Comparison of ENCODE assay signal across 10 cellular contexts in the genomic region with DNA sequence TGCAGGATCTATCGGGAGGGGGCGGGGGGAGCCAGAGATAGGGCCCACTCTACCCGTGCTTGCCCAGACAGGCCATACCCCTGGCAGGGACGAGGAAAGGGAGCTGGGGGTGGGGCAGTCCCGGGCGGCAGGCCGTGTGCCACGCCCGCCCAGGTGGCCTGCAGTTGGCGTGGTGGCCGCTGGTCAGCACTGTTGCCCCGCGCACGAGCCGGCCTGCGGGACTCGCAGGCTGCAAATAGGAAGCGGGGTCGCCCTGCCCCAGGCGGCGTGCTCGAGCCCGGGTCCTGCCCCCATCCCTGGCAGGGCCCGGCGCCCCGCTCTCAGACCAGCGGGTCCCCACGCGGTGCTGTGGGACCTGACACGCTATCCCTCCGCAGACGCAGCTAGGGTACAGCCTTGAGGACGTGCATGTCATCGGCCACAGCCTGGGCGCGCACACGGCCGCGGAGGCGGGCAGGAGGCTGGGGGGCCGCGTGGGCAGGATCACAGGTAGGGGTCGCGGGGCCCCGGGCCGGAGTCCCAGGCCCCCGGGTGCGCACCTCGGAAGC. TPM values are rescaled to one million over a fixed set of nuclear protein-coding genes. Genes with fewer than 3 reads are reported as not detected.
DNase-seq lines count a peak whose midpoint lies in the region; ATAC-seq and TF ChIP-seq lines count a peak whose summit lies in the region.
"Had no signal": no experiment of that assay in that cellular context is flagged by ENCODE, and none has a peak within 500 bp of the region (broad histone marks: within the 10 kb centered on the region; RNA-seq: fewer than 3 reads in every experiment).

No MANE protein-coding gene starts in this region.

- H3K4me3 ChIP-seq in heart left ventricle (peak overlapping the region in 7 of 12 donors; percentile 21 to 34 (median 32)), trophoblast cell (ENCODE audit: low read depth, low read length) (peak overlapping the region; percentile 55)

- H3K27ac ChIP-seq in RWPE1 = no peak overlapping the region
- H3K27ac ChIP-seq in heart left ventricle = no peak overlapping the region
- H3K27ac ChIP-seq in trophoblast cell (ENCODE audit: low read depth, low read length) = no peak overlapping the region

- peak; percentile 2 for DNase-seq in DMS 273 treated with DMSO at 0.1 percent for 48 hours (lab: John Stamatoyannopoulos, UW)
- DNase-seq in RWPE1 (ENCODE audit: low spot score) = peak; percentile 48
- DNase-seq in heart left ventricle = peak in 1 of 5 donors; percentile 30
- peak; percentile 9 to 50 for DNase-seq in trophoblast cell
- DNase-seq in SIG-M5 (lab: John Stamatoyannopoulos, UW) = no peak
- no peak for DNase-seq in activated T-cell treated with anti-CD3 and anti-CD28 coated beads, Interleukin-2, amount 50 U/mL, for 24 hours
- DNase-seq: caudate nucleus had no signal

- no peak overlapping the region for H3K23ac ChIP-seq in trophoblast cell (ENCODE audit: low read length)

- H4K12ac ChIP-seq in trophoblast cell (ENCODE audit: low read depth, low read length) = no peak overlapping the region

- H3K9ac ChIP-seq in trophoblast cell (ENCODE audit: low read length) = no peak overlapping the region

- H3K4me2 ChIP-seq in trophoblast cell (ENCODE audit: low read length) = peak overlapping the region; percentile 84

- intact Hi-C loops in heart left ventricle (cut with DNase I) = loop anchor here in 3 of 10 donors (5.0 kb wide), 2 partner anchors 160 to 545 kb away; no protein-coding TSS in a partner anchor

- no peaks in the 10 kb centered on the region for H3K4me1 Mint-ChIP-seq in activated T-cell treated with anti-CD3 and anti-CD28 coated beads, Interleukin-2, amount 50 U/mL, for 24 hours (ENCODE audit: low read depth)

- POLR2A ChIA-PET in RWPE1 (lab: Yijun Ruan, JAX; ENCODE audit: low non-redundant PET) = no interaction called here

- no peak overlapping the region for H2BK120ac ChIP-seq in trophoblast cell (ENCODE audit: insufficient read depth, low read length, poor library complexity)

- peak overlapping the region; percentile 23 for H2AFZ ChIP-seq in trophoblast cell (ENCODE audit: insufficient read depth, low read length, poor library complexity)

- no peak overlapping the region for H3K18ac ChIP-seq in trophoblast cell (ENCODE audit: low read length)

- H3K27me3 Mint-ChIP-seq in activated T-cell treated with anti-CD3 and anti-CD28 coated beads, Interleukin-2, amount 50 U/mL, for 24 hours = peaks cover 35% of the 10 kb centered on the region

- ATAC-seq in heart left ventricle (peak in 3 of 4 donors; percentile 67 to 77 (median 75)), GM21619 (IDR thresholded peaks at IDR 0.05; ENCODE audit: unreplicated experiment) (no peak), GM18867 (IDR thresholded peaks at IDR 0.05; ENCODE audit: unreplicated experiment) (no peak)

- no peak overlapping the region for H4K91ac ChIP-seq in trophoblast cell (ENCODE audit: low read depth, low read length)

- H3K9me3 ChIP-seq in heart left ventricle = no peaks in the 10 kb centered on the region
- H3K9me3 ChIP-seq in trophoblast cell (ENCODE audit: insufficient read depth, low read depth, low read length) = no peaks in the 10 kb centered on the region

- no peaks in the 10 kb centered on the region for H3K79me1 ChIP-seq in trophoblast cell (ENCODE audit: low read length)

- no peak; the same call in 1 of the 2 replicates for TF ChIP-seq CTCF in RWPE1 (conservative IDR thresholded peaks at IDR 0.05; ENCODE audit: low read depth)
- peak in 9 of 12 donors; percentile 27 to 63 (median 43) for TF ChIP-seq CTCF in heart left ventricle (IDR thresholded peaks at IDR 0.05)

- no peak overlapping the region for H3K4ac ChIP-seq in trophoblast cell (ENCODE audit: low read depth, low read length)

- H3K4me1 ChIP-seq in heart left ventricle (peaks cover 0 to 7% (median 0%) of the 10 kb centered on the region in 12 donors), trophoblast cell (ENCODE audit: control insufficient read depth in 1 of 2, insufficient read depth in 2 of 2, low read length in 2 of 2) (peaks cover 0 to 3% of the 10 kb centered on the region in 2 experiments)

- no peak for TF ChIP-seq POLR2A in heart left ventricle (IDR thresholded peaks at IDR 0.05)

- no peak overlapping the region for H3K14ac ChIP-seq in trophoblast cell (ENCODE audit: low read length)

- no peaks in the 10 kb centered on the region for H3K36me3 Mint-ChIP-seq in activated T-cell treated with anti-CD3 and anti-CD28 coated beads, Interleukin-2, amount 50 U/mL, for 24 hours (ENCODE audit: low read depth)

- no peak overlapping the region for H2AK5ac ChIP-seq in trophoblast cell (ENCODE audit: low read length)

- H3K27ac Mint-ChIP-seq in activated T-cell treated with anti-CD3 and anti-CD28 coated beads, Interleukin-2, amount 50 U/mL, for 24 hours = no peak overlapping the region

- H3K79me2 ChIP-seq in trophoblast cell (ENCODE audit: control insufficient read depth, insufficient read depth, low read length, poor library complexity) = no peaks in the 10 kb centered on the region

- CTCF ChIA-PET in RWPE1 (lab: Yijun Ruan, JAX) = interaction anchor here (0.6 to 2.8 kb wide), 19 partner anchors 9 to 723 kb away, joined by 3 to 32 read pairs (median 4); a partner anchor contains a TSS

- no peak overlapping the region for H3K4me3 Mint-ChIP-seq in activated T-cell treated with anti-CD3 and anti-CD28 coated beads, Interleukin-2, amount 50 U/mL, for 24 hours

- no peak overlapping the region for H2BK12ac ChIP-seq in trophoblast cell (ENCODE audit: low read length)

- H3K36me3 ChIP-seq in heart left ventricle (no peaks in the 10 kb centered on the region), trophoblast cell (ENCODE audit: control insufficient read depth in 1 of 2, insufficient read depth in 2 of 2, low read length in 2 of 2) (no peaks in the 10 kb centered on the region)

- H3K9me3 Mint-ChIP-seq in activated T-cell treated with anti-CD3 and anti-CD28 coated beads, Interleukin-2, amount 50 U/mL, for 24 hours = no peaks in the 10 kb centered on the region

- no peak overlapping the region for H2BK5ac ChIP-seq in trophoblast cell (ENCODE audit: low read depth, low read length, poor library complexity)

- no peak overlapping the region for H4K8ac ChIP-seq in trophoblast cell (ENCODE audit: low read depth, low read length)

- H3K27me3 ChIP-seq in heart left ventricle (peaks cover 0 to 42% (median 20%) of the 10 kb centered on the region in 9 donors), trophoblast cell (ENCODE audit: insufficient read depth, low read length) (no peaks in the 10 kb centered on the region)

- WGBS in heart left ventricle, 4 donors = 2 to 3% (median 3%) methylated on average over 17 to 49 of the region's 49 CpGs
- WGBS in trophoblast cell (ENCODE audit: extremely low coverage, insufficient coverage, insufficient read length) = no CpG with 5 or more reads among the region's 49 CpGs

RNA-seq across cellular contexts. Expression of a gene that starts 6.7 kb away (rescaled TPM):
- total RNA-seq in heart left ventricle = under 1 TPM in 1 of 9 donors, not detected in 8; 0.27 TPM
- under 1 TPM in 1 of 2 donors, not detected in 1; 0.04 TPM for polyA plus RNA-seq in heart left ventricle
- not detected in 2 replicates for polyA plus RNA-seq in trophoblast cell (2013)
- total RNA-seq: skeletal muscle tissue had no signal

RNA-seq across cellular contexts. Expression of a gene that starts 36.7 kb away (rescaled TPM):
- total RNA-seq in heart left ventricle = 1 to 10 TPM in 1 of 9 donors, under 1 TPM in 3, not detected in 5; 0.52 to 1.5 (median 0.67) TPM
- under 1 TPM in 1 of 2 donors, not detected in 1; 0.08 TPM for polyA plus RNA-seq in heart left ventricle
- polyA plus RNA-seq in trophoblast cell (2013) = not detected in 2 replicates
- total RNA-seq: skeletal muscle tissue had no signal

Comparison
In these comparisons a context has a peak if more than half of its experiments do, and no peak if none do; other contexts are left out.
1. DNase-seq: peak in DMS 273 treated with DMSO at 0.1 percent for 48 hours (single experiment), RWPE1 (single experiment) and trophoblast cell (2 of 2); none in SIG-M5 (single experiment) and activated T-cell treated with anti-CD3 and anti-CD28 coated beads, Interleukin-2, amount 50 U/mL, for 24 hours (single experiment).
2. ATAC-seq: peak in heart left ventricle (3 of 4); none in GM21619 (single experiment) and GM18867 (single experiment).